In genomic region chr9:105246656-105247162, GRCh38 we compare ENCODE assay signal across 9 cellular contexts. TPM values are rescaled to one million over a fixed set of nuclear protein-coding genes. Genes with fewer than 3 reads are reported as not detected.
DNase-seq lines count a peak whose midpoint lies in the region; ATAC-seq, FAIRE-seq and TF ChIP-seq lines count a peak whose summit lies in the region.
"Had no signal": no experiment of that assay in that cellular context is flagged by ENCODE, and none has a peak within 500 bp of the region (broad histone marks: within the 10 kb centered on the region; RNA-seq: fewer than 3 reads in every experiment).

No MANE protein-coding gene starts in this region.

- no peak overlapping the region for H3K4me3 ChIP-seq in HEK293 (ENCODE audit: low read depth, low read length)
- H3K4me3 ChIP-seq in fibroblast of lung (replicated peaks in 1 of 4; ENCODE audit: control extremely low read depth in 1 of 4, insufficient read depth in 1 of 4, low read depth in 3 of 4, low read length in 4 of 4) = peak overlapping the region; percentile 7 to 78 (median 42)
- peak overlapping the region; percentile 71 for H3K4me3 ChIP-seq in rectal smooth muscle tissue (ENCODE audit: low read length)

- H3K4me1 ChIP-seq in HEK293 (ENCODE audit: control insufficient read depth, insufficient read depth, low read length) (peaks cover 15% of the 10 kb centered on the region), fibroblast of lung (ENCODE audit: control insufficient read depth, extremely low read depth, insufficient read depth, low read length) (no peaks in the 10 kb centered on the region), rectal smooth muscle tissue (ENCODE audit: control insufficient read depth, insufficient read depth, low read length) (peaks cover 3% of the 10 kb centered on the region)

- no peak overlapping the region for H2AFZ ChIP-seq in fibroblast of lung (ENCODE audit: low read length)

- H3K9me3 ChIP-seq in HEK293 (ENCODE audit: control insufficient read depth, insufficient read depth, low read depth, low read length) (no peaks in the 10 kb centered on the region), fibroblast of lung (ENCODE audit: control insufficient read depth, insufficient read depth, low read depth, low read length) (no peaks in the 10 kb centered on the region)

- H3K27me3 ChIP-seq in fibroblast of lung (ENCODE audit: control insufficient read depth, insufficient read depth, low read length) (no peaks in the 10 kb centered on the region), rectal smooth muscle tissue (ENCODE audit: control insufficient read depth, insufficient read depth, low read length) (no peaks in the 10 kb centered on the region)

- ATAC-seq in HG03457 (IDR thresholded peaks at IDR 0.05; ENCODE audit: unreplicated experiment) = no peak
- ATAC-seq: naive thymus-derived CD8-positive, alpha-beta T cell had no signal

- no peaks in the 10 kb centered on the region for H4K20me1 ChIP-seq in fibroblast of lung (ENCODE audit: control insufficient read depth, extremely low read depth, insufficient read depth, low read length)

- peak overlapping the region; percentile 51 for H3K4me2 ChIP-seq in fibroblast of lung (ENCODE audit: extremely low read depth, insufficient read depth, low read length)

- no peak for FAIRE-seq in RCC 7860 (lab: Jason Lieb, UNC)

- peaks cover 1% of the 10 kb centered on the region for H3K79me2 ChIP-seq in fibroblast of lung (ENCODE audit: control insufficient read depth, insufficient read depth, low read length)

- H3K9ac ChIP-seq in fibroblast of lung (ENCODE audit: insufficient read depth, low read length) = no peak overlapping the region
- H3K9ac ChIP-seq in rectal smooth muscle tissue (ENCODE audit: low read length) = no peak overlapping the region

- TF ChIP-seq CTCF in HEK293 (tag by site-specific recombination; IDR thresholded peaks at IDR 0.05) = no peak
- no peak for TF ChIP-seq CTCF in fibroblast of lung (conservative IDR thresholded peaks at IDR 0.05 in 1 of 2, IDR thresholded peaks at IDR 0.05 in 1 of 2; ENCODE audit: low read depth in 1 of 2, low read length in 2 of 2)

- H3K36me3 ChIP-seq in HEK293 (ENCODE audit: control insufficient read depth in 2 of 2, insufficient read depth in 1 of 2, low read length in 2 of 2) (no peaks in the 10 kb centered on the region), fibroblast of lung (ENCODE audit: control insufficient read depth, insufficient read depth, low read length) (no peaks in the 10 kb centered on the region), rectal smooth muscle tissue (ENCODE audit: control insufficient read depth, insufficient read depth, low read length) (no peaks in the 10 kb centered on the region)

- POLR2A ChIA-PET in HEK293 (lab: Yijun Ruan, JAX) = interaction anchor here (0.5 to 0.7 kb wide), 2 partner anchors 9 to 10 kb away, joined by 3 to 4 read pairs; no protein-coding TSS in a partner anchor

- CTCF ChIA-PET in HEK293 (lab: Yijun Ruan, JAX) = interaction anchor here (0.6 to 1.6 kb wide), 3 partner anchors 74 to 322 kb away, joined by 3 to 4 read pairs (median 3); no protein-coding TSS in a partner anchor

- H3K27ac ChIP-seq in HEK293 (ENCODE audit: extremely low read depth, low read depth, low read length) (no peak overlapping the region), fibroblast of lung (ENCODE audit: insufficient read depth, low read length) (no peak overlapping the region), rectal smooth muscle tissue (ENCODE audit: low read depth, low read length) (no peak overlapping the region)

- peak; percentile 14 for DNase-seq in RPMI8226
- DNase-seq in fibroblast of lung (ENCODE audit: low read depth in 2 of 2) = peak in 1 of 2 donors; percentile 24
- no peak for DNase-seq in RCC 7860 (ENCODE audit: low spot score)
- DNase-seq in SKM-1 treated with dmso at 0.1 percent for 144 hours (lab: John Stamatoyannopoulos, UW; ENCODE audit: unreplicated experiment) = no peak
- DNase-seq: activated naive CD4-positive, alpha-beta T cell treated with Interleukin-2 at 50 U/mL for 16 hours; naive thymus-derived CD8-positive, alpha-beta T cell had no signal

TF ChIP-seq in HEK293, 187 proteins besides CTCF, POLR2A, EP300 and RAD21:
- TF ChIP-seq ZNF610 (tag by site-specific recombination; IDR thresholded peaks at IDR 0.05; ENCODE audit: borderline replicate concordance) = no peak
- TF ChIP-seq SETDB1 (IDR thresholded peaks at IDR 0.05; ENCODE audit: insufficient read length, low read length) = no peak
- TF ChIP-seq ZNF521 (tag by site-specific recombination; IDR thresholded peaks at IDR 0.05) = no peak
- no peak for TF ChIP-seq ZSCAN5A (tag by site-specific recombination; IDR thresholded peaks at IDR 0.05)
- TF ChIP-seq ZBTB44 (tag by site-specific recombination; IDR thresholded peaks at IDR 0.05) = peak; percentile 87
TF ChIP-seq in HEK293: peak in this region for 1.

RNA-seq across cellular contexts. Expression of gene SLC44A1, which starts 2.3 kb away (rescaled TPM):
- total RNA-seq in fibroblast of lung = 36.2 and 54.2 TPM in 2 replicates
- 26.7 and 35.9 TPM in 2 replicates for polyA plus RNA-seq in fibroblast of lung
- 17.2 and 21.2 TPM in 2 replicates for polyA plus RNA-seq in fibroblast of lung (2012)
- polyA minus RNA-seq in fibroblast of lung (ENCODE audit: low replicate concordance) = 70.3 and 73.4 TPM in 2 replicates
